8 cellular contexts compared by ENCODE assay signal in genomic region chr19:3129112-3129511, GRCh38. TPM values are rescaled to one million over a fixed set of nuclear protein-coding genes. Genes with fewer than 3 reads are reported as not detected.
DNase-seq lines count a peak whose midpoint lies in the region; ATAC-seq, FAIRE-seq and TF ChIP-seq lines count a peak whose summit lies in the region.

No MANE protein-coding gene starts in this region.

- H3K4me3 ChIP-seq in bronchial epithelial cell (ENCODE audit: low read depth, low read length) (no peak overlapping the region), prostate gland (no peak overlapping the region)

- no peaks in the 10 kb centered on the region for H3K9me3 ChIP-seq in prostate gland

- no peak for ATAC-seq in HG02981 (IDR thresholded peaks at IDR 0.05; ENCODE audit: unreplicated experiment)

- H3K27ac ChIP-seq in prostate gland, result no peak overlapping the region

- DNase-seq in NCI-H1092 treated with DMSO at 0.1 percent for 48 hours (lab: John Stamatoyannopoulos, UW) (peak; percentile 37), NCI-H1092 (lab: John Stamatoyannopoulos, UW) (no peak), LoVo (ENCODE audit: low spot score) (peak; percentile 38), bronchial epithelial cell (ENCODE audit: low read depth) (peak; percentile 60), prostate gland (ENCODE audit: low spot score) (peak; percentile 41), GM12891 (ENCODE audit: insufficient read length, low spot score) (no peak)
- DNase-seq in stimulated activated CD4-positive, alpha-beta T cell treated with anti-CD3 and anti-CD28 coated beads, Interleukin-2, amount 100 ng/mL, for 24 hours, result no peak

- intact Hi-C loops in prostate gland (cut with DNase I), result no loop called here

- H3K27me3 ChIP-seq in bronchial epithelial cell (ENCODE audit: control insufficient read depth, insufficient read depth, low read length), result no peaks in the 10 kb centered on the region
- no peaks in the 10 kb centered on the region for H3K27me3 ChIP-seq in prostate gland (replicated peaks; ENCODE audit: insufficient read depth)

- FAIRE-seq in bronchial epithelial cell (lab: Jason Lieb, UNC), result no peak
- FAIRE-seq in GM12891 (lab: Jason Lieb, UNC), result no peak

- TF ChIP-seq POLR2A in prostate gland (IDR thresholded peaks at IDR 0.05), result no peak
- no peak for TF ChIP-seq POLR2A in GM12891 (IDR thresholded peaks at IDR 0.05; ENCODE audit: low read depth, low read length)

- H3K4me1 ChIP-seq in prostate gland (replicated peaks), result peaks cover 6% of the 10 kb centered on the region

- 15% methylated on average over 1 of the region's 1 CpG for WGBS in prostate gland

- H3K36me3 ChIP-seq in bronchial epithelial cell (ENCODE audit: control insufficient read depth, insufficient read depth, low read length), result peaks cover 7% of the 10 kb centered on the region
- no peaks in the 10 kb centered on the region for H3K36me3 ChIP-seq in prostate gland

- TF ChIP-seq CTCF in bronchial epithelial cell (IDR thresholded peaks at IDR 0.05; ENCODE audit: insufficient read depth, low read length, severe bottlenecking) (peak; percentile 16), prostate gland (IDR thresholded peaks at IDR 0.05) (peak in 3 of 4 experiments; percentile 57 to 72 (median 72))

TF ChIP-seq in GM12891, 5 proteins besides CTCF, POLR2A, EP300 and RAD21:
- TF ChIP-seq POLR2AphosphoS5 (IDR thresholded peaks at IDR 0.05; ENCODE audit: low read depth, low read length) (no peak), SPI1 (IDR thresholded peaks at IDR 0.05; ENCODE audit: low read depth, low read length) (no peak)
TF ChIP-seq in GM12891: peak in this region for 0.

RNA-seq across cellular contexts. Expression of gene GNA15, which starts 6.7 kb away (rescaled TPM):
- total RNA-seq in bronchial epithelial cell, result 85.0 and 106 TPM in 2 replicates
- 10 to 100 TPM; 11.1 to 13.3 TPM for total RNA-seq in prostate gland
- 15.9 TPM for polyA plus RNA-seq in GM12891 (2012; ENCODE audit: low read depth, missing spikeins)

RNA-seq across cellular contexts. Expression of gene GNA11, which starts 35.0 kb away (rescaled TPM):
- 47.9 and 48.1 TPM in 2 replicates for total RNA-seq in bronchial epithelial cell
- total RNA-seq in prostate gland, result 100 to 1,000 TPM in 1 of 2 donors, 10 to 100 TPM in 1; 61.3 to 117 TPM
- 4.3 TPM for polyA plus RNA-seq in GM12891 (2012; ENCODE audit: low read depth, missing spikeins)

RNA-seq across cellular contexts. Expression of gene S1PR4, which starts 49.5 kb away (rescaled TPM):
- total RNA-seq in bronchial epithelial cell (0.26 and 0.90 TPM in 2 replicates), prostate gland (1 to 10 TPM in 1 of 2 donors, under 1 TPM in 1; 0.14 to 1.5 TPM)
- 10.8 TPM for polyA plus RNA-seq in GM12891 (2012; ENCODE audit: low read depth, missing spikeins)

RNA-seq across cellular contexts. Expression of gene NCLN, which starts 56.6 kb away (rescaled TPM):
- total RNA-seq in bronchial epithelial cell (37.9 and 41.6 TPM in 2 replicates), prostate gland (10 to 100 TPM; 48.6 to 68.5 TPM)
- polyA plus RNA-seq in GM12891 (2012; ENCODE audit: low read depth, missing spikeins), result 29.7 TPM

Comparison
In these comparisons a context has a peak if more than half of its experiments do, and no peak if none do; other contexts are left out.
1. DNase-seq: peak in NCI-H1092 treated with DMSO at 0.1 percent for 48 hours (single experiment), LoVo (single experiment), bronchial epithelial cell (single experiment) and prostate gland (single experiment); none in NCI-H1092 (single experiment), stimulated activated CD4-positive, alpha-beta T cell treated with anti-CD3 and anti-CD28 coated beads, Interleukin-2, amount 100 ng/mL, for 24 hours (0 of 2) and GM12891 (single experiment).